In the genomic region with DNA sequence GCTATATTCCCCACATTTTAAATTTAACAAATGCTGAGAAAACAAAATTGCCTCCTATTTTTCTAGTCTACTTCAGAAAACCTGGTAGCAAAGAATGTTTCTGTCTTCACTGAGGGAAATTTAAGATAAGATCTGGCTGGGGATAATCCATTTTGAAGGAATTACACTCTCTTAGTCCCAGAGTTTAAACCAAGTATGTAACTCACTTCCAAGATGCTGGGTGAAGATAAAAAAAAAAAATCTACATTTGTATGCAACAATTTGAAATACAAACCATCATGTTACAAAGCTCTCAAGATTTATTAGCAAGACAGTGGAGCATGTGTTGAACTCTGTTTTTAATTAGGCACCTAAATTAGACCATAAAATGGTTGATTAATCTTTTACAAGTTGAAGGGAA, we compare ENCODE assay signal across 1 cellular context.
TF ChIP-seq lines count a peak whose summit lies in the region.

No MANE protein-coding gene starts in this region.

TF ChIP-seq in IMR-90, 13 proteins besides CTCF, POLR2A, EP300 and RAD21:
- TF ChIP-seq CHD1 (IDR thresholded peaks at IDR 0.05; ENCODE audit: low read depth, low read length) (no peak), SMC3 (IDR thresholded peaks at IDR 0.05; ENCODE audit: low read depth, low read length) (no peak), RCOR1 (IDR thresholded peaks at IDR 0.05; ENCODE audit: insufficient replicate concordance, low read length) (no peak), MXI1 (IDR thresholded peaks at IDR 0.05; ENCODE audit: borderline replicate concordance, low read depth, low read length) (no peak), MAFK (IDR thresholded peaks at IDR 0.05; ENCODE audit: low read depth, low read length) (no peak), MAZ (IDR thresholded peaks at IDR 0.05; ENCODE audit: borderline replicate concordance, low read depth, low read length) (no peak), RFX5 (IDR thresholded peaks at IDR 0.05; ENCODE audit: low read depth, low read length) (no peak), FOS (IDR thresholded peaks at IDR 0.05; ENCODE audit: low read depth, low read length) (no peak), BHLHE40 (IDR thresholded peaks at IDR 0.05; ENCODE audit: low read depth, low read length) (no peak), NFE2L2 (IDR thresholded peaks at IDR 0.05; ENCODE audit: low read depth, low read length) (no peak), CEBPB (IDR thresholded peaks at IDR 0.05; ENCODE audit: low read depth, low read length) (no peak)
- TF ChIP-seq, protein P1, sequence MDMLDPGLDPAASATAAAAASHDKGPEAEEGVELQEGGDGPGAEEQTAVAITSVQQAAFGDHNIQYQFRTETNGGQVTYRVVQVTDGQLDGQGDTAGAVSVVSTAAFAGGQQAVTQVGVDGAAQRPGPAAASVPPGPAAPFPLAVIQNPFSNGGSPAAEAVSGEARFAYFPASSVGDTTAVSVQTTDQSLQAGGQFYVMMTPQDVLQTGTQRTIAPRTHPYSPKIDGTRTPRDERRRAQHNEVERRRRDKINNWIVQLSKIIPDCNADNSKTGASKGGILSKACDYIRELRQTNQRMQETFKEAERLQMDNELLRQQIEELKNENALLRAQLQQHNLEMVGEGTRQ (IDR thresholded peaks at IDR 0.05; ENCODE audit: low read depth, low read length), result no peak
- TF ChIP-seq, protein P2, sequence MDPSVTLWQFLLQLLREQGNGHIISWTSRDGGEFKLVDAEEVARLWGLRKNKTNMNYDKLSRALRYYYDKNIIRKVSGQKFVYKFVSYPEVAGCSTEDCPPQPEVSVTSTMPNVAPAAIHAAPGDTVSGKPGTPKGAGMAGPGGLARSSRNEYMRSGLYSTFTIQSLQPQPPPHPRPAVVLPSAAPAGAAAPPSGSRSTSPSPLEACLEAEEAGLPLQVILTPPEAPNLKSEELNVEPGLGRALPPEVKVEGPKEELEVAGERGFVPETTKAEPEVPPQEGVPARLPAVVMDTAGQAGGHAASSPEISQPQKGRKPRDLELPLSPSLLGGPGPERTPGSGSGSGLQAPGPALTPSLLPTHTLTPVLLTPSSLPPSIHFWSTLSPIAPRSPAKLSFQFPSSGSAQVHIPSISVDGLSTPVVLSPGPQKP (IDR thresholded peaks at IDR 0.05; ENCODE audit: borderline replicate concordance, low read depth, low read length), result no peak
